7 cellular contexts compared by ENCODE assay signal in genomic region chr9:109968332-109968657, GRCh38.
A peak's percentile ranks its signal among the peaks of the same experiment; 100 is the strongest.
DNase-seq lines count a peak whose midpoint lies in the region; ATAC-seq and TF ChIP-seq lines count a peak whose summit lies in the region.

No MANE protein-coding gene starts in this region.

- DNase-seq in activated T-helper 1 cell treated with anti-CD3 and anti-CD28 coated beads, Interleukin-12 subunit alpha, Interleukin-12 subunit beta, Interleukin-2, Interleukin-4 antibody, amounts not matched to agents 30 ng/mL and 10 ng/mL and 1 ng/mL, durations not matched to agents 14 hours and 24 hours and 36 hours (ENCODE audit: low spot score), result no peak
- DNase-seq in osteocyte (ENCODE audit: extremely low spot score, unreplicated experiment) (no peak), HEK293T (ENCODE audit: extremely low spot score) (no peak)

- H3K27ac Mint-ChIP-seq in activated T-helper 1 cell treated with anti-CD3 and anti-CD28 coated beads, Interleukin-12 subunit alpha, Interleukin-12 subunit beta, Interleukin-2, Interleukin-4 antibody, amounts not matched to agents 30 ng/mL and 10 ng/mL and 1 ng/mL, durations not matched to agents 14 hours and 24 hours and 36 hours, result peak overlapping the region; percentile 96
- H3K27ac Mint-ChIP-seq in osteocyte (ENCODE audit: unreplicated experiment), result peak overlapping the region; percentile 13

- POLR2A ChIA-PET in HEK293T (lab: Yijun Ruan, JAX), result no interaction called here

- no peak for TF ChIP-seq CTCF in osteocyte (IDR thresholded peaks at IDR 0.05)

- H3K36me3 Mint-ChIP-seq in activated T-helper 1 cell treated with anti-CD3 and anti-CD28 coated beads, Interleukin-12 subunit alpha, Interleukin-12 subunit beta, Interleukin-2, Interleukin-4 antibody, amounts not matched to agents 30 ng/mL and 10 ng/mL and 1 ng/mL, durations not matched to agents 14 hours and 24 hours and 36 hours (ENCODE audit: low read depth), result peaks cover 13% of the 10 kb centered on the region
- no peaks in the 10 kb centered on the region for H3K36me3 Mint-ChIP-seq in osteocyte (ENCODE audit: unreplicated experiment)

- intact Hi-C loops in activated T-helper 1 cell treated with anti-CD3 and anti-CD28 coated beads, Interleukin-12 subunit alpha, Interleukin-12 subunit beta, Interleukin-2, Interleukin-4 antibody, amounts not matched to agents 30 ng/mL and 10 ng/mL and 1 ng/mL, durations not matched to agents 14 hours and 24 hours and 36 hours (cut with micrococcal nuclease), result loop anchor here (1.0 kb wide), 1 partner anchor 17 kb away; no protein-coding TSS in a partner anchor

- H3K27me3 Mint-ChIP-seq in activated T-helper 1 cell treated with anti-CD3 and anti-CD28 coated beads, Interleukin-12 subunit alpha, Interleukin-12 subunit beta, Interleukin-2, Interleukin-4 antibody, amounts not matched to agents 30 ng/mL and 10 ng/mL and 1 ng/mL, durations not matched to agents 14 hours and 24 hours and 36 hours (ENCODE audit: insufficient read depth), result peaks cover 5% of the 10 kb centered on the region
- no peaks in the 10 kb centered on the region for H3K27me3 Mint-ChIP-seq in osteocyte (ENCODE audit: unreplicated experiment)

- H3K4me3 Mint-ChIP-seq in activated T-helper 1 cell treated with anti-CD3 and anti-CD28 coated beads, Interleukin-12 subunit alpha, Interleukin-12 subunit beta, Interleukin-2, Interleukin-4 antibody, amounts not matched to agents 30 ng/mL and 10 ng/mL and 1 ng/mL, durations not matched to agents 14 hours and 24 hours and 36 hours, result peak overlapping the region; percentile 63
- H3K4me3 Mint-ChIP-seq in osteocyte (ENCODE audit: unreplicated experiment), result no peak overlapping the region

- ATAC-seq in GM18907 (IDR thresholded peaks at IDR 0.05; ENCODE audit: unreplicated experiment) (peak; percentile 37), HG02852 (IDR thresholded peaks at IDR 0.05; ENCODE audit: unreplicated experiment) (peak; percentile 20), esophagus mucosa (no peak), HG03095 (IDR thresholded peaks at IDR 0.05; ENCODE audit: unreplicated experiment) (no peak)

- CTCF ChIA-PET in HEK293T (lab: Yijun Ruan, JAX), result no interaction called here

- peaks cover 88% of the 10 kb centered on the region for H3K4me1 Mint-ChIP-seq in activated T-helper 1 cell treated with anti-CD3 and anti-CD28 coated beads, Interleukin-12 subunit alpha, Interleukin-12 subunit beta, Interleukin-2, Interleukin-4 antibody, amounts not matched to agents 30 ng/mL and 10 ng/mL and 1 ng/mL, durations not matched to agents 14 hours and 24 hours and 36 hours (ENCODE audit: low read depth)
- peaks cover 32% of the 10 kb centered on the region for H3K4me1 Mint-ChIP-seq in osteocyte (ENCODE audit: unreplicated experiment)

- no peaks in the 10 kb centered on the region for H3K9me3 Mint-ChIP-seq in activated T-helper 1 cell treated with anti-CD3 and anti-CD28 coated beads, Interleukin-12 subunit alpha, Interleukin-12 subunit beta, Interleukin-2, Interleukin-4 antibody, amounts not matched to agents 30 ng/mL and 10 ng/mL and 1 ng/mL, durations not matched to agents 14 hours and 24 hours and 36 hours
- H3K9me3 Mint-ChIP-seq in osteocyte (ENCODE audit: unreplicated experiment), result no peaks in the 10 kb centered on the region

TF ChIP-seq in HEK293T, 16 proteins besides CTCF, POLR2A, EP300 and RAD21:
- TF ChIP-seq FOXK2 (IDR thresholded peaks at IDR 0.05) (no peak), SP1 (IDR thresholded peaks at IDR 0.05) (no peak), TARDBP (IDR thresholded peaks at IDR 0.05) (no peak), FOXA1 (IDR thresholded peaks at IDR 0.05) (no peak), FOXM1 (IDR thresholded peaks at IDR 0.05; ENCODE audit: borderline replicate concordance) (no peak), NFRKB (IDR thresholded peaks at IDR 0.05) (no peak), SUZ12 (IDR thresholded peaks at IDR 0.05) (no peak), ELF4 (IDR thresholded peaks at IDR 0.05) (no peak), ZNF384 (IDR thresholded peaks at IDR 0.05) (no peak), CTBP1 (IDR thresholded peaks at IDR 0.05; ENCODE audit: borderline replicate concordance) (no peak), ARNT (IDR thresholded peaks at IDR 0.05) (no peak), L3MBTL2 (conservative IDR thresholded peaks at IDR 0.05) (no peak), HDGF (IDR thresholded peaks at IDR 0.05; ENCODE audit: borderline replicate concordance) (no peak), LEF1 (IDR thresholded peaks at IDR 0.05; ENCODE audit: borderline replicate concordance) (no peak)

Comparison
In these comparisons a context has a peak if more than half of its experiments do, and no peak if none do; other contexts are left out.
1. ATAC-seq: peak in GM18907 (single experiment) and HG02852 (single experiment); none in esophagus mucosa (single experiment) and HG03095 (single experiment).